In genomic region chr12:58750484-58750883, GRCh38 we compare ENCODE assay signal across 18 cellular contexts.
DNase-seq lines count a peak whose midpoint lies in the region; ATAC-seq and TF ChIP-seq lines count a peak whose summit lies in the region.
"Had no signal": no experiment of that assay in that cellular context is flagged by ENCODE, and none has a peak within 500 bp of the region (broad histone marks: within the 10 kb centered on the region; RNA-seq: fewer than 3 reads in every experiment).

No MANE protein-coding gene starts in this region.

- TF ChIP-seq CTCF in fibroblast of mammary gland (conservative IDR thresholded peaks at IDR 0.05; ENCODE audit: control insufficient read depth, insufficient read depth, low read depth, low read length) (no peak), psoas muscle (IDR thresholded peaks at IDR 0.05) (no peak), upper lobe of right lung (IDR thresholded peaks at IDR 0.05) (no peak), ascending aorta (IDR thresholded peaks at IDR 0.05) (no peak)

- ATAC-seq in psoas muscle = peak; percentile 37 to 67 (median 64)
- ATAC-seq in upper lobe of right lung = no peak
- ATAC-seq in HG03097 (IDR thresholded peaks at IDR 0.05; ENCODE audit: low FRiP score, unreplicated experiment) = no peak
- ATAC-seq: activated CD8-positive, alpha-beta T cell treated with anti-CD3 and anti-CD28 coated beads for 36 hours; stimulated activated naive CD8-positive, alpha-beta T cell treated with anti-CD3 and anti-CD28 coated beads, Interleukin-15, amount 100 ng/mL, for 72 hours; T-helper 17 cell had no signal

- peak; percentile 97 for DNase-seq in EH (ENCODE audit: low read depth)
- DNase-seq in RPMI7951 (ENCODE audit: low read depth) = peak; percentile 95
- peak; percentile 98 for DNase-seq in fibroblast of mammary gland (ENCODE audit: low read depth)
- DNase-seq in psoas muscle = no peak
- no peak for DNase-seq in upper lobe of right lung
- no peak for DNase-seq in GF-D8 (lab: John Stamatoyannopoulos, UW)
- no peak for DNase-seq in ascending aorta (ENCODE audit: low spot score in 2 of 2)
- DNase-seq: activated CD8-positive, alpha-beta T cell treated with anti-CD3 and anti-CD28 coated beads for 36 hours; activated naive CD4-positive, alpha-beta T cell treated with anti-CD3 and anti-CD28 coated beads for 36 hours; Caco-2; hippocampal formation; KBM-7; NCI-H2029 treated with DMSO at 0.1 percent for 48 hours; stimulated activated CD4-positive, alpha-beta T cell treated with anti-CD3 and anti-CD28 coated beads, Interleukin-2, amount 100 ng/mL, for 48 hours; stimulated activated naive CD8-positive, alpha-beta T cell treated with anti-CD3 and anti-CD28 coated beads, Interleukin-15, amount 100 ng/mL, for 72 hours; T-helper 17 cell had no signal

- H3K4me1 ChIP-seq in psoas muscle (no peaks in the 10 kb centered on the region), upper lobe of right lung (no peaks in the 10 kb centered on the region), ascending aorta (no peaks in the 10 kb centered on the region)
- H3K4me1 ChIP-seq: Caco-2 had no signal

- WGBS in psoas muscle, 3 donors = 26 to 38% (median 34%) methylated on average over 3 of the region's 3 CpGs

- H3K27ac ChIP-seq in psoas muscle (no peak overlapping the region), upper lobe of right lung (no peak overlapping the region), ascending aorta (no peak overlapping the region)

- H3K9me3 ChIP-seq in psoas muscle (no peaks in the 10 kb centered on the region), upper lobe of right lung (no peaks in the 10 kb centered on the region), ascending aorta (no peaks in the 10 kb centered on the region)
- H3K9me3 ChIP-seq: Caco-2 had no signal

- H3K36me3 ChIP-seq in psoas muscle (ENCODE audit: insufficient read depth in 1 of 2, low read depth in 1 of 2) (no peaks in the 10 kb centered on the region), upper lobe of right lung (no peaks in the 10 kb centered on the region), ascending aorta (no peaks in the 10 kb centered on the region)

- H3K4me3 ChIP-seq in fibroblast of mammary gland (ENCODE audit: control insufficient read depth, low read depth, low read length) (no peak overlapping the region), psoas muscle (no peak overlapping the region), upper lobe of right lung (no peak overlapping the region), ascending aorta (no peak overlapping the region)
- H3K4me3 ChIP-seq: dorsolateral prefrontal cortex had no signal

- intact Hi-C loops in psoas muscle (cut with DNase I) = no loop called here
- intact Hi-C loops in upper lobe of right lung (cut with DNase I) = no loop called here
- intact Hi-C loops in ascending aorta (cut with DNase I) = no loop called here

- H3K27me3 ChIP-seq in psoas muscle (ENCODE audit: insufficient read depth in 3 of 3, low read length in 2 of 3) (no peaks in the 10 kb centered on the region), upper lobe of right lung (no peaks in the 10 kb centered on the region), ascending aorta (no peaks in the 10 kb centered on the region)
- H3K27me3 ChIP-seq: dorsolateral prefrontal cortex had no signal

Comparison
In these comparisons a context has a peak if more than half of its experiments do, and no peak if none do; other contexts are left out.
1. DNase-seq: peak in EH (single experiment), RPMI7951 (single experiment) and fibroblast of mammary gland (single experiment); none in psoas muscle (0 of 2), upper lobe of right lung (single experiment), GF-D8 (single experiment) and ascending aorta (0 of 2).
2. ATAC-seq: peak in psoas muscle (4 of 4); none in upper lobe of right lung (single experiment) and HG03097 (single experiment).